ENCODE assay signal across 23 cellular contexts in genomic region chr3:149055575-149055974, GRCh38. TPM values are rescaled to one million over a fixed set of nuclear protein-coding genes. Genes with fewer than 3 reads are reported as not detected.
DNase-seq lines count a peak whose midpoint lies in the region; FAIRE-seq and TF ChIP-seq lines count a peak whose summit lies in the region.
"Had no signal": no experiment of that assay in that cellular context is flagged by ENCODE, and none has a peak within 500 bp of the region (broad histone marks: within the 10 kb centered on the region; RNA-seq: fewer than 3 reads in every experiment).

No MANE protein-coding gene starts in this region.

- intact Hi-C loops in endothelial cell of umbilical vein (cut with micrococcal nuclease): no loop called here
- intact Hi-C loops in kidney (cut with DNase I): no loop called here

- H3K9me3 ChIP-seq in endothelial cell of umbilical vein (replicated peaks; ENCODE audit: control insufficient read depth, insufficient read depth, low read length) (no peaks in the 10 kb centered on the region), small intestine (ENCODE audit: control insufficient read depth, low read depth) (no peaks in the 10 kb centered on the region), kidney (ENCODE audit: control insufficient read depth in 1 of 2, low read length in 2 of 2) (no peaks in the 10 kb centered on the region)
- H3K9me3 ChIP-seq: BLaER1, SJSA1 had no signal

- H3K4me2 ChIP-seq in endothelial cell of umbilical vein (ENCODE audit: insufficient read depth, low read length): no peak overlapping the region
- H3K4me2 ChIP-seq: BLaER1 had no signal

- H3K27me3 ChIP-seq in endothelial cell of umbilical vein (ENCODE audit: control insufficient read depth in 2 of 2, insufficient read depth in 2 of 2, low read length in 2 of 2): no peaks in the 10 kb centered on the region
- H3K27me3 ChIP-seq in small intestine (ENCODE audit: control insufficient read depth in 2 of 2, insufficient read depth in 2 of 2, low read length in 2 of 2): no peaks in the 10 kb centered on the region
- H3K27me3 ChIP-seq: BLaER1, SJSA1 had no signal

- TF ChIP-seq POLR2A in endothelial cell of umbilical vein (IDR thresholded peaks at IDR 0.05; ENCODE audit: low read depth, low read length): no peak

- H3K9ac ChIP-seq in endothelial cell of umbilical vein (replicated peaks; ENCODE audit: extremely low read depth, insufficient read depth, low read length) (no peak overlapping the region), kidney (ENCODE audit: low read length in 2 of 2) (no peak overlapping the region)
- H3K9ac ChIP-seq: BLaER1 had no signal

- H3K4me3 ChIP-seq in endothelial cell of umbilical vein (replicated peaks in 1 of 3; ENCODE audit: insufficient read depth in 1 of 3, low read depth in 1 of 3, low read length in 3 of 3) (no peak overlapping the region), small intestine (ENCODE audit: low read depth in 1 of 2, low read length in 2 of 2) (no peak overlapping the region), kidney (ENCODE audit: low read length in 2 of 2) (no peak overlapping the region)
- H3K4me3 ChIP-seq: BLaER1, SJSA1 had no signal

- no peak overlapping the region for H2AFZ ChIP-seq in endothelial cell of umbilical vein (ENCODE audit: low read depth, low read length)

- 85 to 91% (median 89%) methylated on average over 3 of the region's 3 CpGs for WGBS in small intestine, 3 donors

- H3K27ac ChIP-seq in endothelial cell of umbilical vein (ENCODE audit: insufficient read depth, low read depth, low read length) (no peak overlapping the region), small intestine (ENCODE audit: low read depth in 1 of 2, low read length in 1 of 2) (no peak overlapping the region), kidney (ENCODE audit: low read depth in 2 of 2, low read length in 2 of 2) (no peak overlapping the region)
- H3K27ac ChIP-seq: 22Rv1, BLaER1, SJSA1 had no signal

- H3K9me1 ChIP-seq in endothelial cell of umbilical vein (replicated peaks; ENCODE audit: control insufficient read depth, extremely low read depth, insufficient read depth, low read length): no peaks in the 10 kb centered on the region

- CTCF ChIA-PET in endothelial cell of umbilical vein (lab: Charles Lee): no interaction called here

- H4K20me1 ChIP-seq in endothelial cell of umbilical vein (replicated peaks; ENCODE audit: control insufficient read depth, extremely low read depth, insufficient read depth, low read length): no peaks in the 10 kb centered on the region
- H4K20me1 ChIP-seq: BLaER1 had no signal

- TF ChIP-seq CTCF in endothelial cell of umbilical vein (IDR thresholded peaks at IDR 0.05; ENCODE audit: extremely low read depth in 1 of 2, insufficient read depth in 1 of 2, low read depth in 1 of 2, low read length in 2 of 2) (no peak), kidney (IDR thresholded peaks at IDR 0.05; ENCODE audit: borderline replicate concordance, extremely low read depth, insufficient read depth) (no peak)

- H3K36me3 ChIP-seq in endothelial cell of umbilical vein (ENCODE audit: control insufficient read depth in 2 of 2, extremely low read depth in 1 of 2, insufficient read depth in 2 of 2, low read length in 2 of 2): peaks cover 4 to 9% of the 10 kb centered on the region in 2 experiments
- H3K36me3 ChIP-seq in small intestine (ENCODE audit: control insufficient read depth in 2 of 2, insufficient read depth in 2 of 2, low read length in 2 of 2): peaks cover 0 to 2% of the 10 kb centered on the region in 2 donors
- H3K36me3 ChIP-seq in kidney (ENCODE audit: control insufficient read depth in 1 of 2, insufficient read depth in 2 of 2, low read length in 2 of 2): peaks cover 0 to 3% of the 10 kb centered on the region in 2 donors

- dilution Hi-C loops in endothelial cell of umbilical vein (cut with MboI; ENCODE audit: extremely low pct_ligation_motif_present, low sequenced_read_pairs): no loop called here

- H3K4me1 ChIP-seq in endothelial cell of umbilical vein (ENCODE audit: control insufficient read depth, extremely low read depth, insufficient read depth, low read length): peaks cover 8% of the 10 kb centered on the region
- H3K4me1 ChIP-seq in small intestine (ENCODE audit: control insufficient read depth in 2 of 2, insufficient read depth in 1 of 2, low read depth in 1 of 2, low read length in 1 of 2): no peaks in the 10 kb centered on the region
- H3K4me1 ChIP-seq in kidney (ENCODE audit: control insufficient read depth in 1 of 2, insufficient read depth in 1 of 2, low read depth in 1 of 2, low read length in 2 of 2): no peaks in the 10 kb centered on the region
- H3K4me1 ChIP-seq: BLaER1, SJSA1 had no signal

- DNase-seq in DMS53 (lab: John Stamatoyannopoulos, UW) (peak; percentile 10), DMS53 treated with DMSO at 0.1 percent for 48 hours (lab: John Stamatoyannopoulos, UW; ENCODE audit: unreplicated experiment) (no peak), NCI-H2196 (lab: John Stamatoyannopoulos, UW; ENCODE audit: unreplicated experiment) (peak; percentile 71), endothelial cell of umbilical vein (ENCODE audit: low read depth, low spot score) (peak; percentile 70), small intestine (no peak), T-helper 1 cell (no peak), kidney (no peak), iPS-NIHi11 (ENCODE audit: low spot score) (no peak)
- DNase-seq: ACHN; CD4-positive, alpha-beta T cell; KG1; NCI-H1417; NCI-H1694 treated with DMSO at 0.1 percent for 48 hours; NCI-H2107; NCI-H2227 treated with DMSO at 0.1 percent for 48 hours; NCI-H510A; NK-92 treated with Interleukin-12 subunit alpha and Interleukin-12 subunit beta, amount 100 ng/mL, for 24 hours had no signal

- no TSS peak for BruUV-seq in endothelial cell of umbilical vein (replicated peaks; lab: Mats Ljungman, UMichigan)

- FAIRE-seq in endothelial cell of umbilical vein (lab: Jason Lieb, UNC) (peak; percentile 52), small intestine (lab: Jason Lieb, UNC) (peak; percentile 26), kidney (lab: Jason Lieb, UNC) (no peak)
- FAIRE-seq: GM18507, GM19239, HTR-8/SVneo had no signal

- POLR2A ChIA-PET in endothelial cell of umbilical vein (lab: Charles Lee): no interaction called here

- no peaks in the 10 kb centered on the region for H3K79me2 ChIP-seq in endothelial cell of umbilical vein (ENCODE audit: control insufficient read depth, insufficient read depth, low read length)

TF ChIP-seq in endothelial cell of umbilical vein, 7 proteins besides CTCF, POLR2A, EP300 and RAD21:
- TF ChIP-seq POLR2AphosphoS5 (IDR thresholded peaks at IDR 0.05; ENCODE audit: insufficient read depth, low read depth, low read length) (no peak), FOS (IDR thresholded peaks at IDR 0.05; ENCODE audit: borderline replicate concordance, insufficient read depth, low read length) (no peak)

RNA-seq across cellular contexts. Expression of gene HLTF, which starts 30.8 kb away (rescaled TPM):
- total RNA-seq in endothelial cell of umbilical vein (23.2 and 24.6 TPM in 2 replicates), kidney (30.2 TPM)
- polyA plus RNA-seq in endothelial cell of umbilical vein (4.7 and 8.7 TPM in 2 replicates), small intestine (1 to 10 TPM; 1.1 to 7.2 (median 1.4) TPM), kidney (ENCODE audit: insufficient read depth, low read depth, low replicate concordance) (10.3 TPM)
- 5.8 TPM in 2 replicates for polyA plus RNA-seq in endothelial cell of umbilical vein (2011; cell fraction: cytosol; rRNA removed)
- 18.8 and 28.6 TPM in 2 replicates for polyA plus RNA-seq in endothelial cell of umbilical vein (2011; cell fraction: nucleus; rRNA removed)
- 10.0 and 13.8 TPM in 2 replicates for polyA plus RNA-seq in endothelial cell of umbilical vein (2012)
- polyA minus RNA-seq in endothelial cell of umbilical vein: 9.6 and 12.6 TPM in 2 replicates
- polyA minus RNA-seq in endothelial cell of umbilical vein (2011; cell fraction: cytosol; rRNA and poly(A)+ RNA removed): 43.5 TPM
- polyA minus RNA-seq in endothelial cell of umbilical vein (2011; cell fraction: nucleus; rRNA and poly(A)+ RNA removed): 20.2 and 21.0 TPM in 2 replicates

Comparison
In these comparisons a context has a peak if more than half of its experiments do, and no peak if none do; other contexts are left out.
1. DNase-seq: peak in DMS53 (single experiment), NCI-H2196 (single experiment) and endothelial cell of umbilical vein (single experiment); none in DMS53 treated with DMSO at 0.1 percent for 48 hours (single experiment), small intestine (single experiment), T-helper 1 cell (0 of 5), kidney (single experiment) and iPS-NIHi11 (single experiment).